9 cellular contexts compared by ENCODE assay signal in genomic region chr14:106872619-106873446, GRCh38.
DNase-seq lines count a peak whose midpoint lies in the region; ATAC-seq and TF ChIP-seq lines count a peak whose summit lies in the region.
"Had no signal": no experiment of that assay in that cellular context is flagged by ENCODE, and none has a peak within 500 bp of the region (broad histone marks: within the 10 kb centered on the region; RNA-seq: fewer than 3 reads in every experiment).

No MANE protein-coding gene starts in this region.

- intact Hi-C loops in upper lobe of right lung (cut with DNase I) = no loop called here

- H3K27me3 Mint-ChIP-seq in activated naive CD8-positive, alpha-beta T cell treated with anti-CD3 and anti-CD28 coated beads, Interleukin-2, amount 50 U/mL, for 24 hours = peaks cover 28% of the 10 kb centered on the region

- no peaks in the 10 kb centered on the region for H3K4me1 ChIP-seq in upper lobe of right lung

- no peaks in the 10 kb centered on the region for H3K9me3 ChIP-seq in upper lobe of right lung

- H3K4me3 Mint-ChIP-seq in activated naive CD8-positive, alpha-beta T cell treated with anti-CD3 and anti-CD28 coated beads, Interleukin-2, amount 50 U/mL, for 24 hours = peak overlapping the region; percentile 48
- H3K4me3 Mint-ChIP-seq: neural crest cell had no signal

- no peak overlapping the region for H3K4me3 ChIP-seq in upper lobe of right lung

- DNase-seq in COLO829 (ENCODE audit: low spot score) = peak; percentile 71
- DNase-seq in GM20000 (ENCODE audit: low spot score) = peak; percentile 64
- peak; percentile 75 for DNase-seq in MV-4-11 (lab: John Stamatoyannopoulos, UW)
- DNase-seq in T-helper 2 cell = peak; percentile 49 to 78 (median 71)
- peak; percentile 92 for DNase-seq in activated naive CD8-positive, alpha-beta T cell treated with anti-CD3 and anti-CD28 coated beads, Interleukin-2, amount 50 U/mL, for 24 hours
- DNase-seq in myocyte (ENCODE audit: low read depth) = peak; percentile 60
- DNase-seq in upper lobe of right lung = peak; percentile 92

- H3K36me3 ChIP-seq in upper lobe of right lung = no peaks in the 10 kb centered on the region

- no peaks in the 10 kb centered on the region for H3K9me3 Mint-ChIP-seq in activated naive CD8-positive, alpha-beta T cell treated with anti-CD3 and anti-CD28 coated beads, Interleukin-2, amount 50 U/mL, for 24 hours

- peaks cover 20% of the 10 kb centered on the region for H3K27me3 ChIP-seq in upper lobe of right lung

- TF ChIP-seq CTCF in GM20000 (IDR thresholded peaks at IDR 0.05; ENCODE audit: extremely low read depth, missing control alignments) (peak; percentile 68), upper lobe of right lung (IDR thresholded peaks at IDR 0.05) (peak; percentile 63)

- ATAC-seq in activated naive CD8-positive, alpha-beta T cell treated with anti-CD3 and anti-CD28 coated beads, Interleukin-2, amount 50 U/mL, for 24 hours = peak; percentile 90
- ATAC-seq in upper lobe of right lung (peak; percentile 97), HG02759 (IDR thresholded peaks at IDR 0.05; ENCODE audit: unreplicated experiment) (no peak)

- no peaks in the 10 kb centered on the region for H3K36me3 Mint-ChIP-seq in activated naive CD8-positive, alpha-beta T cell treated with anti-CD3 and anti-CD28 coated beads, Interleukin-2, amount 50 U/mL, for 24 hours (ENCODE audit: low read depth)

- no peak overlapping the region for H3K27ac ChIP-seq in upper lobe of right lung

- H3K27ac Mint-ChIP-seq in activated naive CD8-positive, alpha-beta T cell treated with anti-CD3 and anti-CD28 coated beads, Interleukin-2, amount 50 U/mL, for 24 hours = peak overlapping the region; percentile 15

- H3K4me1 Mint-ChIP-seq in activated naive CD8-positive, alpha-beta T cell treated with anti-CD3 and anti-CD28 coated beads, Interleukin-2, amount 50 U/mL, for 24 hours = peaks cover 16% of the 10 kb centered on the region
- H3K4me1 Mint-ChIP-seq: neural crest cell had no signal
